Comparison of ENCODE assay signal across 8 cellular contexts in the genomic region with DNA sequence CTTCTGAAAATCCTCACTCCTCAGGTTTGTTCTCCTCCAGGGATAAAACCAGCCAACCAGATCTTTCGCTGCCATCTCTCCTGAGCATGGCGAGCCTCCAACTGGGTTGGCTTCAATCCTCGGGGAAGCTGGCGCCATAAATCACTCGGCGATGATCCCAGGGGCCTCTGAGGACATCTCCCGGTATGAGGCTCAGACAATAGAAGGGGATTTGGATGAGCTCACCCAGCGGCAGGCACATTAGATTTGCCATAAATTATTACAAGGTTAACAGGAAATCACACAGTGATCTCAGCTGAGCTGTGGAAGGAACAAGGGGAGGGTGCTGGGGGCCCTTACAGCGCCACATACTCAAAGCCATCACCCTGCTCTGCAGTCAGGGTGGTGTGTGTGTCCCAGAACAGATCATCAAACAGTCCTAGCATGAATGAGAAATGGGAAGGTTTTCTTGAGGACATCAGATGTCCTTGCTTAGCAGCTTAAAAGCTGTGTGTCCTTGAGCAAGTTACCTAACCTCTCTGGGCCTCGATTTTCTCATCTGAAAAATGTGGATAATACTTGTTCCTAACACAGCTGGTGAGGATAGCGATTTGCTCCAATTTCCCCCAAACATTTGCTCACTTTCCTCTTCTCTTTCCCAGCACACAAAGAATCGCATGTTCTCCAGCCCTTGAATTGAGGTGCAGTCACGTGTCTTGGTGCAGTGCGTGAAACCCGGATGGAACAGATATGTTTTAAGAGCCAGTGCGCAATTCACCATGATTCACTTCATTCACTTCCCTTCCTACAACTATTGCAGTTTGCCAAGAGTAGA.
A peak's percentile ranks its signal among the peaks of the same experiment; 100 is the strongest.
DNase-seq lines count a peak whose midpoint lies in the region; ATAC-seq and TF ChIP-seq lines count a peak whose summit lies in the region.

No MANE protein-coding gene starts in this region.

- peak overlapping the region; percentile 82 for H3K14ac ChIP-seq in IMR-90 (replicated peaks; ENCODE audit: low read depth, low read length)

- H3K9me2 ChIP-seq in PC-3 (replicated peaks; ENCODE audit: low read length) = no peaks in the 10 kb centered on the region

- H3K9me3 ChIP-seq in IMR-90 (ENCODE audit: control insufficient read depth, insufficient read depth, low read length) (peaks cover 3% of the 10 kb centered on the region; the same call in 1 of the 2 replicates), PC-3 (ENCODE audit: low read length) (no peaks in the 10 kb centered on the region), gastroesophageal sphincter (no peaks in the 10 kb centered on the region), gastrocnemius medialis (no peaks in the 10 kb centered on the region)

- H3K27me3 ChIP-seq in IMR-90 (ENCODE audit: control insufficient read depth, insufficient read depth, low read length) (no peaks in the 10 kb centered on the region), PC-3 (ENCODE audit: low read length) (no peaks in the 10 kb centered on the region), gastroesophageal sphincter (no peaks in the 10 kb centered on the region), gastrocnemius medialis (no peaks in the 10 kb centered on the region)

- TF ChIP-seq CTCF in IMR-90 (conservative IDR thresholded peaks at IDR 0.05; ENCODE audit: low read depth, low read length) (no peak), PC-3 (conservative IDR thresholded peaks at IDR 0.05; ENCODE audit: low read depth, low read length) (no peak), gastroesophageal sphincter (IDR thresholded peaks at IDR 0.05) (no peak), gastrocnemius medialis (IDR thresholded peaks at IDR 0.05 in 4 of 5, conservative IDR thresholded peaks at IDR 0.05 in 1 of 5) (no peak)

- H4K8ac ChIP-seq in IMR-90 (ENCODE audit: low read depth in 2 of 2, low read length in 2 of 2) = peak overlapping the region in 1 of 2 experiments; percentile 62; a peak in 1 of 4 replicates

- H3K4me1 ChIP-seq in IMR-90 (ENCODE audit: control insufficient read depth, insufficient read depth, low read length) (peaks cover 12% of the 10 kb centered on the region), PC-3 (ENCODE audit: insufficient read depth, low read length) (peaks cover 20% of the 10 kb centered on the region), gastroesophageal sphincter (peaks cover 0 to 31% (median 16%) of the 10 kb centered on the region in 3 donors), gastrocnemius medialis (peaks cover 14 to 16% of the 10 kb centered on the region in 2 donors)

- in situ Hi-C loops in IMR-90 (cut with MboI; ENCODE audit: low sequenced_read_pairs) = no loop called here
- in situ Hi-C loops in gastrocnemius medialis (cut with MboI; ENCODE audit: low sequenced_read_pairs in 4 of 4) = no loop called here

- H3K79me1 ChIP-seq in IMR-90 (ENCODE audit: low read depth in 1 of 2, low read length in 2 of 2) = no peaks in the 10 kb centered on the region

- no peaks in the 10 kb centered on the region for H3F3A ChIP-seq in PC-3 (ENCODE audit: low read length, unreplicated experiment)

- CTCF ChIA-PET in IMR-90 (lab: Yijun Ruan, JAX) (interaction anchor here (1.1 to 1.2 kb wide), 2 partner anchors 10 to 20 kb away, joined by 3 read pairs; no protein-coding TSS in a partner anchor), PC-3 (lab: Charles Lee) (interaction anchor here (1.0 kb wide), 1 partner anchor 88 kb away, joined by 4 read pairs; no protein-coding TSS in a partner anchor)

- dilution Hi-C loops in IMR-90 (cut with HindIII; ENCODE audit: low sequenced_read_pairs, unreplicated experiment) = no loop called here

- no peaks in the 10 kb centered on the region; the same call in 1 of the 2 replicates for H3K9me1 ChIP-seq in IMR-90 (ENCODE audit: insufficient read depth, low read length)

- peak overlapping the region; percentile 28 for H4K5ac ChIP-seq in IMR-90 (ENCODE audit: low read depth, low read length)

- H3K4ac ChIP-seq in IMR-90 (ENCODE audit: low read depth, low read length) = peak overlapping the region; percentile 70

- peak overlapping the region; percentile 72; the same call in 1 of the 2 replicates for H2BK120ac ChIP-seq in IMR-90 (ENCODE audit: low read depth, low read length)

- H3K4me2 ChIP-seq in IMR-90 (ENCODE audit: low read depth, low read length) (no peak overlapping the region; the same call in 1 of the 2 replicates), PC-3 (ENCODE audit: low read length) (peak overlapping the region; percentile 59)

- H4K20me1 ChIP-seq in IMR-90 (ENCODE audit: insufficient read depth, low read length) (peaks cover 3% of the 10 kb centered on the region; the same call in 1 of the 2 replicates), PC-3 (ENCODE audit: low read length) (no peaks in the 10 kb centered on the region)

- no peak overlapping the region for H3K56ac ChIP-seq in IMR-90 (ENCODE audit: extremely low read depth, insufficient read depth, low read length)

- H3K4me3 ChIP-seq in IMR-90 (ENCODE audit: insufficient read depth, low read depth, low read length) = no peak overlapping the region
- peak overlapping the region; percentile 9; the same call in 1 of the 2 replicates for H3K4me3 ChIP-seq in PC-3 (ENCODE audit: low read length)
- no peak overlapping the region for H3K4me3 ChIP-seq in gastroesophageal sphincter
- H3K4me3 ChIP-seq in gastrocnemius medialis = no peak overlapping the region

- peak; percentile 56 for ATAC-seq in IMR-90 (ENCODE audit: low read depth)
- ATAC-seq in PC-3 = peak; percentile 72
- ATAC-seq in gastroesophageal sphincter = peak; percentile 78
- ATAC-seq in gastrocnemius medialis = peak; percentile 58 to 68
- ATAC-seq in HG03442 (IDR thresholded peaks at IDR 0.05; ENCODE audit: unreplicated experiment) = no peak
- ATAC-seq in GM21367 (IDR thresholded peaks at IDR 0.05; ENCODE audit: unreplicated experiment) = no peak

- no peak for TF ChIP-seq EP300 in gastroesophageal sphincter (IDR thresholded peaks at IDR 0.05)

- peak overlapping the region; percentile 45 for H2AFZ ChIP-seq in IMR-90 (replicated peaks; ENCODE audit: low read length, poor library complexity)
- peak overlapping the region; percentile 60 for H2AFZ ChIP-seq in PC-3 (ENCODE audit: low read length)

- H2BK20ac ChIP-seq in IMR-90 (ENCODE audit: low read depth, low read length) = peak overlapping the region; percentile 85

- DNase-seq in IMR-90 (peak; percentile 60), PC-3 (peak; percentile 64), gastrocnemius medialis (peak in 1 of 2 donors; percentile 32)
- DNase-seq in activated effector memory CD4-positive, alpha-beta T cell treated with Interleukin-2 at 50 U/mL for 16 hours = no peak
- no peak for DNase-seq in activated CD4-positive, CD25-positive, alpha-beta regulatory T cell treated with anti-CD3 and anti-CD28 coated beads, Interleukin-2, amount 50 U/mL, for 72 hours

- H3K36me3 ChIP-seq in IMR-90 (ENCODE audit: control insufficient read depth, insufficient read depth, low read length) (no peaks in the 10 kb centered on the region), PC-3 (ENCODE audit: low read depth, low read length) (no peaks in the 10 kb centered on the region), gastroesophageal sphincter (no peaks in the 10 kb centered on the region), gastrocnemius medialis (no peaks in the 10 kb centered on the region)

- peak overlapping the region; percentile 37 for H4K91ac ChIP-seq in IMR-90 (ENCODE audit: insufficient read depth, low read depth, low read length)

- peak overlapping the region; percentile 9; the same call in 1 of the 2 replicates for H3K27ac ChIP-seq in IMR-90 (ENCODE audit: insufficient read depth, low read length)
- H3K27ac ChIP-seq in PC-3 (ENCODE audit: low read length) = peak overlapping the region; percentile 63
- peak overlapping the region; percentile 53 to 85 (median 85) for H3K27ac ChIP-seq in gastroesophageal sphincter
- H3K27ac ChIP-seq in gastrocnemius medialis = peak overlapping the region; percentile 62 to 68 (median 64)

- WGBS in IMR-90 (ENCODE audit: extremely low coverage in 2 of 2, insufficient read length in 1 of 2), 2 experiments = 100% methylated on average over 3 of the region's 16 CpGs; no CpG with 5 or more reads in 1 of the 2 experiments
- 49 to 72% methylated on average over 5 to 9 of the region's 16 CpGs for WGBS in gastroesophageal sphincter (ENCODE audit: low coverage in 1 of 2), 2 donors

- intact Hi-C loops in IMR-90 (cut with micrococcal nuclease) (no loop called here), PC-3 (cut with micrococcal nuclease) (loop anchor here (2.0 kb wide), 1 partner anchor 36 kb away; no protein-coding TSS in a partner anchor), gastrocnemius medialis (cut with DNase I; ENCODE audit: low total_unique reads) (no loop called here)

- H2AK9ac ChIP-seq in IMR-90 (replicated peaks; ENCODE audit: low read depth, low read length, poor library complexity) = peak overlapping the region; percentile 3

- peak overlapping the region; percentile 50 for H2BK5ac ChIP-seq in IMR-90 (ENCODE audit: low read depth, low read length, poor library complexity, severe bottlenecking)

- no peaks in the 10 kb centered on the region for H3K79me2 ChIP-seq in PC-3 (ENCODE audit: low read length)

- BruUV-seq in IMR-90 (replicated peaks; lab: Mats Ljungman, UMichigan) (no TSS peak), PC-3 (replicated peaks; lab: Mats Ljungman, UMichigan) (no TSS peak)

- H3K23ac ChIP-seq in IMR-90 (ENCODE audit: low read depth, low read length) = peak overlapping the region; percentile 73; the same call in 1 of the 2 replicates

- no peak for TF ChIP-seq RAD21 in IMR-90 (IDR thresholded peaks at IDR 0.05; ENCODE audit: low read length)

- POLR2A ChIA-PET in IMR-90 (lab: Charles Lee; ENCODE audit: unreplicated experiment) (no interaction called here), PC-3 (lab: Charles Lee; ENCODE audit: unreplicated experiment) (no interaction called here)

- TF ChIP-seq POLR2A in IMR-90 (IDR thresholded peaks at IDR 0.05; ENCODE audit: low read depth, low read length) (no peak), gastroesophageal sphincter (IDR thresholded peaks at IDR 0.05) (no peak), gastrocnemius medialis (IDR thresholded peaks at IDR 0.05) (peak in 1 of 2 donors; percentile 21)

- H3K9ac ChIP-seq in IMR-90 (ENCODE audit: low read depth, low read length) (no peak overlapping the region; the same call in 1 of the 2 replicates), PC-3 (ENCODE audit: low read length) (no peak overlapping the region)

- H2AK5ac ChIP-seq in IMR-90 (ENCODE audit: low read depth, low read length) = peak overlapping the region; percentile 48; the same call in 1 of the 2 replicates

- peak overlapping the region; percentile 61 for H3K18ac ChIP-seq in IMR-90 (ENCODE audit: low read depth, low read length)

- peak overlapping the region; percentile 47; the same call in 1 of the 3 replicates for H2BK15ac ChIP-seq in IMR-90 (ENCODE audit: low read depth, low read length)

TF ChIP-seq in IMR-90, 13 proteins besides CTCF, POLR2A, EP300 and RAD21 (continues in another document):
- TF ChIP-seq RFX5 (IDR thresholded peaks at IDR 0.05; ENCODE audit: low read depth, low read length) (no peak), CEBPB (IDR thresholded peaks at IDR 0.05; ENCODE audit: low read depth, low read length) (no peak), MXI1 (IDR thresholded peaks at IDR 0.05; ENCODE audit: borderline replicate concordance, low read depth, low read length) (no peak)

Comparison
In these comparisons a context has a peak if more than half of its experiments do, and no peak if none do; other contexts are left out.
1. ATAC-seq: peak in IMR-90 (single experiment), PC-3 (single experiment), gastroesophageal sphincter (single experiment) and gastrocnemius medialis (2 of 2); none in HG03442 (single experiment) and GM21367 (single experiment).
2. DNase-seq: peak in IMR-90 (single experiment) and PC-3 (single experiment); none in activated effector memory CD4-positive, alpha-beta T cell treated with Interleukin-2 at 50 U/mL for 16 hours (single experiment) and activated CD4-positive, CD25-positive, alpha-beta regulatory T cell treated with anti-CD3 and anti-CD28 coated beads, Interleukin-2, amount 50 U/mL, for 72 hours (single experiment).
3. H3K27ac ChIP-seq: peak in every context shown above with its lines; median percentile 85 in gastroesophageal sphincter; 64 in gastrocnemius medialis; 63 in PC-3; 9 in IMR-90.